In the genomic region with DNA sequence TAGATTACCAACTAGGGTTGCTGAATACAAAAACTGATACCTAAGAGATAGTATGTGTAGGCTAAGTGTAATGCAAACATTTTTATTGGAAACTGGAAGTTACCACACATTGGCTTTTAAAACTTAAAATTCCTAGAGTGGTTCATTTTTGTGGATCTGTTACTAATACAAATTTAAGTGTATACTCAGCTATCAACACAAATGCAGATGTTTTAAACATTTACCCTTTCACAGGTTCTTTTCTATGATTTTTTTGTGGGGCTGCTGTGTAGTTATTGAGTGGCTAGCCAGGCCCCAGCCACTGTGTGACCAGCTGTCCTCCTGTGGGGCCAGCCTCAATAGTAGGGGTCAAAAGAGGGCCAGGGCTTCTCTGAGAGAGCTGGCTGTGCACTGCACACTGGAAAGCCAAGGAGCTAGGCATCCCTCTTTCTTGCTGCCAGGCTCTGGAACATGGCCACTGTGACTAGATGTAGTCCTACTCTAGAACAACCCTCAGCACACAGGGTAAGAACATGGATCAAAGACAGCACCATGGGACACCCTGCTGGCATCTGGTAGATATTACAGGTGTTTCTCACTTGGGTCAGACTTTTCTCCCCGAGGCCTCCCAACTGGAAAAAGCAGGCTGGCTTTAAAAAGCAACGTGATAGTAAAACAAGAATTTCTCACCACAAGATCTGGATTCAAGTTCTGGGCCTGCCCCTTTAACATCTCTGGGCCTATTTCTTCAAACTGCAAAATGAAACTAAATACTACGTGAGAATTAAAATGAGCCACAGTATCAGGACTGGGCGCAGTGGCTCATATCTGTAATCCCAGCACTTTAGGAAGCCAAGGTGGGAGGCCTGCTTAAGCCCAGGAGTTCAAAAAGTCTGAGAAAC, we compare ENCODE assay signal across 8 cellular contexts. TPM values are rescaled to one million over a fixed set of nuclear protein-coding genes. Genes with fewer than 3 reads are reported as not detected.
DNase-seq lines count a peak whose midpoint lies in the region; ATAC-seq and TF ChIP-seq lines count a peak whose summit lies in the region.

No MANE protein-coding gene starts in this region.

- no peaks in the 10 kb centered on the region for H3K4me1 Mint-ChIP-seq in Calu3 (ENCODE audit: low read depth, unreplicated experiment)

- H3K27me3 Mint-ChIP-seq in Calu3 (ENCODE audit: unreplicated experiment), result no peaks in the 10 kb centered on the region

- H3K9me3 Mint-ChIP-seq in Calu3 (ENCODE audit: low read depth, unreplicated experiment), result no peaks in the 10 kb centered on the region

- no peaks in the 10 kb centered on the region for H3K9me3 ChIP-seq in left ventricle myocardium inferior (replicated peaks)

- intact Hi-C loops in Calu3 (cut with micrococcal nuclease; ENCODE audit: unreplicated experiment), result loop anchor here (2.0 kb wide), 1 partner anchor 137 kb away; no protein-coding TSS in a partner anchor
- intact Hi-C loops in left ventricle myocardium inferior (cut with micrococcal nuclease), result no loop called here

- CTCF ChIA-PET in Calu3 (lab: Charles Lee), result interaction anchor here (0.6 to 1.7 kb wide), 5 partner anchors 117 to 145 kb away, joined by 3 read pairs; partner anchors contain the start of gene MRPS23

- ATAC-seq in GM21619 (IDR thresholded peaks at IDR 0.05; ENCODE audit: unreplicated experiment), result peak; percentile 56

- peaks cover 15% of the 10 kb centered on the region for H3K36me3 ChIP-seq in left ventricle myocardium inferior

- no peak overlapping the region for H3K4me3 Mint-ChIP-seq in Calu3 (ENCODE audit: low read depth, unreplicated experiment)

- H3K27ac ChIP-seq in left ventricle myocardium inferior (replicated peaks), result peak overlapping the region; percentile 99

- no peaks in the 10 kb centered on the region for H3K27me3 ChIP-seq in left ventricle myocardium inferior (ENCODE audit: low read depth)

- peak; percentile 55 for DNase-seq in Calu3
- peak; percentile 80 for DNase-seq in NCI-H1092 treated with DMSO at 0.1 percent for 48 hours (lab: John Stamatoyannopoulos, UW)
- peak; percentile 70 for DNase-seq in SKM-1 (lab: John Stamatoyannopoulos, UW; ENCODE audit: unreplicated experiment)
- DNase-seq in amniotic stem cell (lab: John Stamatoyannopoulos, UW), result peak; percentile 30
- peak; percentile 37 for DNase-seq in left ventricle myocardium inferior
- DNase-seq in retinal pigment epithelial cell (ENCODE audit: low read depth), result peak; percentile 54
- DNase-seq in DMS79 treated with DMSO at 0.1 percent for 48 hours (lab: John Stamatoyannopoulos, UW), result no peak

- H3K4me1 ChIP-seq in left ventricle myocardium inferior, result peaks cover 60% of the 10 kb centered on the region

- H3K36me3 Mint-ChIP-seq in Calu3 (ENCODE audit: insufficient read depth, unreplicated experiment), result peaks cover 55% of the 10 kb centered on the region

- H3K27ac Mint-ChIP-seq in Calu3 (ENCODE audit: unreplicated experiment), result no peak overlapping the region

- no peak overlapping the region for H3K4me3 ChIP-seq in left ventricle myocardium inferior
- no peak overlapping the region for H3K4me3 ChIP-seq in retinal pigment epithelial cell (ENCODE audit: low read length)

- BruUV-seq in Calu3 (replicated peaks; lab: Mats Ljungman, UMichigan), result no TSS peak

- TF ChIP-seq CTCF in Calu3 (IDR thresholded peaks at IDR 0.05; ENCODE audit: unreplicated experiment) (peak; percentile 47), left ventricle myocardium inferior (IDR thresholded peaks at IDR 0.05; ENCODE audit: borderline replicate concordance) (peak; percentile 76), retinal pigment epithelial cell (conservative IDR thresholded peaks at IDR 0.05; ENCODE audit: low read depth, low read length) (peak; percentile 71)

RNA-seq across cellular contexts. Expression of gene VEZF1, which starts 7.3 kb away (rescaled TPM):
- total RNA-seq in Calu3 (2022), result 33.4 and 40.4 TPM in 2 replicates
- 77.2 TPM for total RNA-seq in left ventricle myocardium inferior

RNA-seq across cellular contexts. Expression of gene SRSF1, which starts 11.7 kb away (rescaled TPM):
- total RNA-seq in Calu3 (2022), result 232 and 239 TPM in 2 replicates
- total RNA-seq in left ventricle myocardium inferior, result 92.4 TPM

RNA-seq across cellular contexts. Expression of gene CUEDC1, which starts 40.1 kb away (rescaled TPM):
- total RNA-seq in Calu3 (2022), result 30.9 and 34.7 TPM in 2 replicates
- total RNA-seq in left ventricle myocardium inferior, result 43.2 TPM
